In the genomic region with DNA sequence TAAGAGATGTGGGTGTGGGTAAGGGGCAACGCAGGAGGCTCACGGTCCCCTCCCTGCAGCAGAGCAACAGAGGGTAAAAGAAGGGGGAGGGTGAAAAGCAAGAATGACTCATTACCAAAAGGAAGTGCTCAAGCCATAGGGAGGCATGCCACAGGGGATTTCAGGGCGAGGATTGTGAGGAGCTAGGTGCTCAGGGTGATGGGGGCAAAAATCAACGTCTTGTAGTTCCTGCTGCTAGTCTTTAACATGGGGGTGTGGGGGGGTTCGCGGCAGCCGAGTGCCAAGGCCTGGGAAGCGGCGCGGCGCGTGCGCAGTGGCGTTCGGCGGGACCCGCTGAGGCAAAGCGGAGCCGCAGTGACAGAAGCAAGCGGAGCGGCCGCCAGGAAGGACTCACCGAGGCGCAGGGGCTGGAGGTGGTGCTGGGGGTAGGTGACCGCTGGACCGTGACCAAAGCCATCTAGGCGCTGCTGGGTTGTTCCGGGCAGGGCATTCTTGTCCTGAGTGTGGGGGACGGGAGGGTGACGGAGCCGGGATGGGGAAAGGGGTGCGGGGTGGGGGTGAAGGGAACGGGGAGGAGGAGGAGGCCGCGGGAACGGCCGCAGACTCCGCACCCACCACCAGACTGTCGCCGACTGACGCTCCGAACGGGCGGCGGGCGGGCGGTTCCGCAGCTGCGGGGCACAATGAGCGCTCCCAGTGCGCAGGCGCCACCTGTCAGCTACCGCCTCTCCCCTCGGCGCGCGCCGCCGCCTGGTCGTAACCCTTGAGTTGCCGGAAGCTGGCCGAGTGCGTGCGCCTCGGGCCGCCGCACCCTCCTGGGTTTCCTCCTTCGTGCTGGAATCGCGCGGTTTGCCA, we compare ENCODE assay signal across 1 cellular context.
TF ChIP-seq lines count a peak whose summit lies in the region.

A gene with protein sequence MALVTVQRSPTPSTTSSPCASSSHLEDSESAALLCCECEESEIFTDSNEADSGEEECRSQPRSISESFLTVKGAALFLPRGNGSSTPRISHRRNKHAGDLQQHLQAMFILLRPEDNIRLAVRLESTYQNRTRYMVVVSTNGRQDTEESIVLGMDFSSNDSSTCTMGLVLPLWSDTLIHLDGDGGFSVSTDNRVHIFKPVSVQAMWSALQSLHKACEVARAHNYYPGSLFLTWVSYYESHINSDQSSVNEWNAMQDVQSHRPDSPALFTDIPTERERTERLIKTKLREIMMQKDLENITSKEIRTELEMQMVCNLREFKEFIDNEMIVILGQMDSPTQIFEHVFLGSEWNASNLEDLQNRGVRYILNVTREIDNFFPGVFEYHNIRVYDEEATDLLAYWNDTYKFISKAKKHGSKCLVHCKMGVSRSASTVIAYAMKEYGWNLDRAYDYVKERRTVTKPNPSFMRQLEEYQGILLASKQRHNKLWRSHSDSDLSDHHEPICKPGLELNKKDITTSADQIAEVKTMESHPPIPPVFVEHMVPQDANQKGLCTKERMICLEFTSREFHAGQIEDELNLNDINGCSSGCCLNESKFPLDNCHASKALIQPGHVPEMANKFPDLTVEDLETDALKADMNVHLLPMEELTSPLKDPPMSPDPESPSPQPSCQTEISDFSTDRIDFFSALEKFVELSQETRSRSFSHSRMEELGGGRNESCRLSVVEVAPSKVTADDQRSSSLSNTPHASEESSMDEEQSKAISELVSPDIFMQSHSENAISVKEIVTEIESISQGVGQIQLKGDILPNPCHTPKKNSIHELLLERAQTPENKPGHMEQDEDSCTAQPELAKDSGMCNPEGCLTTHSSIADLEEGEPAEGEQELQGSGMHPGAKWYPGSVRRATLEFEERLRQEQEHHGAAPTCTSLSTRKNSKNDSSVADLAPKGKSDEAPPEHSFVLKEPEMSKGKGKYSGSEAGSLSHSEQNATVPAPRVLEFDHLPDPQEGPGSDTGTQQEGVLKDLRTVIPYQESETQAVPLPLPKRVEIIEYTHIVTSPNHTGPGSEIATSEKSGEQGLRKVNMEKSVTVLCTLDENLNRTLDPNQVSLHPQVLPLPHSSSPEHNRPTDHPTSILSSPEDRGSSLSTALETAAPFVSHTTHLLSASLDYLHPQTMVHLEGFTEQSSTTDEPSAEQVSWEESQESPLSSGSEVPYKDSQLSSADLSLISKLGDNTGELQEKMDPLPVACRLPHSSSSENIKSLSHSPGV (N-terminal part only) (minus strand): TSS at position 685 of the 855 bp plus-strand sequence. CDS start 228 bp downstream, at position 457.

TF ChIP-seq in K562, 482 proteins besides CTCF, POLR2A, EP300 and RAD21 (continued from another document and continues in another):
- TF ChIP-seq, protein P1, sequence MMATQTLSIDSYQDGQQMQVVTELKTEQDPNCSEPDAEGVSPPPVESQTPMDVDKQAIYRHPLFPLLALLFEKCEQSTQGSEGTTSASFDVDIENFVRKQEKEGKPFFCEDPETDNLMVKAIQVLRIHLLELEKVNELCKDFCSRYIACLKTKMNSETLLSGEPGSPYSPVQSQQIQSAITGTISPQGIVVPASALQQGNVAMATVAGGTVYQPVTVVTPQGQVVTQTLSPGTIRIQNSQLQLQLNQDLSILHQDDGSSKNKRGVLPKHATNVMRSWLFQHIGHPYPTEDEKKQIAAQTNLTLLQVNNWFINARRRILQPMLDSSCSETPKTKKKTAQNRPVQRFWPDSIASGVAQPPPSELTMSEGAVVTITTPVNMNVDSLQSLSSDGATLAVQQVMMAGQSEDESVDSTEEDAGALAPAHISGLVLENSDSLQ (IDR thresholded peaks at IDR 0.05), result peak; percentile 69
- TF ChIP-seq HNRNPH1 (optimal IDR thresholded peaks at IDR 0.05; ENCODE audit: low read depth, low read length) (no peak), RBM15 (IDR thresholded peaks at IDR 0.05; ENCODE audit: insufficient read depth, low read length) (no peak), STAT5A (IDR thresholded peaks at IDR 0.05; ENCODE audit: borderline replicate concordance, low read length) (no peak), GATAD2B (IDR thresholded peaks at IDR 0.05; ENCODE audit: borderline replicate concordance) (no peak), POU5F1 (IDR thresholded peaks at IDR 0.05; ENCODE audit: borderline replicate concordance, low read depth, low read length, partially characterized antibody) (no peak), ZNF780A (CRISPR knock-in tag; IDR thresholded peaks at IDR 0.05) (no peak), ZNF134 (CRISPR knock-in tag; conservative IDR thresholded peaks at IDR 0.05) (no peak), PCBP1 (IDR thresholded peaks at IDR 0.05; ENCODE audit: low read depth, low read length, poor library complexity, severe bottlenecking) (peak; percentile 99), ZNF174 (CRISPR knock-in tag; IDR thresholded peaks at IDR 0.05) (no peak), NFATC3 (IDR thresholded peaks at IDR 0.05) (no peak), KHSRP (IDR thresholded peaks at IDR 0.05) (no peak), ZBED1 (IDR thresholded peaks at IDR 0.05) (no peak)
- TF ChIP-seq, protein P2, sequence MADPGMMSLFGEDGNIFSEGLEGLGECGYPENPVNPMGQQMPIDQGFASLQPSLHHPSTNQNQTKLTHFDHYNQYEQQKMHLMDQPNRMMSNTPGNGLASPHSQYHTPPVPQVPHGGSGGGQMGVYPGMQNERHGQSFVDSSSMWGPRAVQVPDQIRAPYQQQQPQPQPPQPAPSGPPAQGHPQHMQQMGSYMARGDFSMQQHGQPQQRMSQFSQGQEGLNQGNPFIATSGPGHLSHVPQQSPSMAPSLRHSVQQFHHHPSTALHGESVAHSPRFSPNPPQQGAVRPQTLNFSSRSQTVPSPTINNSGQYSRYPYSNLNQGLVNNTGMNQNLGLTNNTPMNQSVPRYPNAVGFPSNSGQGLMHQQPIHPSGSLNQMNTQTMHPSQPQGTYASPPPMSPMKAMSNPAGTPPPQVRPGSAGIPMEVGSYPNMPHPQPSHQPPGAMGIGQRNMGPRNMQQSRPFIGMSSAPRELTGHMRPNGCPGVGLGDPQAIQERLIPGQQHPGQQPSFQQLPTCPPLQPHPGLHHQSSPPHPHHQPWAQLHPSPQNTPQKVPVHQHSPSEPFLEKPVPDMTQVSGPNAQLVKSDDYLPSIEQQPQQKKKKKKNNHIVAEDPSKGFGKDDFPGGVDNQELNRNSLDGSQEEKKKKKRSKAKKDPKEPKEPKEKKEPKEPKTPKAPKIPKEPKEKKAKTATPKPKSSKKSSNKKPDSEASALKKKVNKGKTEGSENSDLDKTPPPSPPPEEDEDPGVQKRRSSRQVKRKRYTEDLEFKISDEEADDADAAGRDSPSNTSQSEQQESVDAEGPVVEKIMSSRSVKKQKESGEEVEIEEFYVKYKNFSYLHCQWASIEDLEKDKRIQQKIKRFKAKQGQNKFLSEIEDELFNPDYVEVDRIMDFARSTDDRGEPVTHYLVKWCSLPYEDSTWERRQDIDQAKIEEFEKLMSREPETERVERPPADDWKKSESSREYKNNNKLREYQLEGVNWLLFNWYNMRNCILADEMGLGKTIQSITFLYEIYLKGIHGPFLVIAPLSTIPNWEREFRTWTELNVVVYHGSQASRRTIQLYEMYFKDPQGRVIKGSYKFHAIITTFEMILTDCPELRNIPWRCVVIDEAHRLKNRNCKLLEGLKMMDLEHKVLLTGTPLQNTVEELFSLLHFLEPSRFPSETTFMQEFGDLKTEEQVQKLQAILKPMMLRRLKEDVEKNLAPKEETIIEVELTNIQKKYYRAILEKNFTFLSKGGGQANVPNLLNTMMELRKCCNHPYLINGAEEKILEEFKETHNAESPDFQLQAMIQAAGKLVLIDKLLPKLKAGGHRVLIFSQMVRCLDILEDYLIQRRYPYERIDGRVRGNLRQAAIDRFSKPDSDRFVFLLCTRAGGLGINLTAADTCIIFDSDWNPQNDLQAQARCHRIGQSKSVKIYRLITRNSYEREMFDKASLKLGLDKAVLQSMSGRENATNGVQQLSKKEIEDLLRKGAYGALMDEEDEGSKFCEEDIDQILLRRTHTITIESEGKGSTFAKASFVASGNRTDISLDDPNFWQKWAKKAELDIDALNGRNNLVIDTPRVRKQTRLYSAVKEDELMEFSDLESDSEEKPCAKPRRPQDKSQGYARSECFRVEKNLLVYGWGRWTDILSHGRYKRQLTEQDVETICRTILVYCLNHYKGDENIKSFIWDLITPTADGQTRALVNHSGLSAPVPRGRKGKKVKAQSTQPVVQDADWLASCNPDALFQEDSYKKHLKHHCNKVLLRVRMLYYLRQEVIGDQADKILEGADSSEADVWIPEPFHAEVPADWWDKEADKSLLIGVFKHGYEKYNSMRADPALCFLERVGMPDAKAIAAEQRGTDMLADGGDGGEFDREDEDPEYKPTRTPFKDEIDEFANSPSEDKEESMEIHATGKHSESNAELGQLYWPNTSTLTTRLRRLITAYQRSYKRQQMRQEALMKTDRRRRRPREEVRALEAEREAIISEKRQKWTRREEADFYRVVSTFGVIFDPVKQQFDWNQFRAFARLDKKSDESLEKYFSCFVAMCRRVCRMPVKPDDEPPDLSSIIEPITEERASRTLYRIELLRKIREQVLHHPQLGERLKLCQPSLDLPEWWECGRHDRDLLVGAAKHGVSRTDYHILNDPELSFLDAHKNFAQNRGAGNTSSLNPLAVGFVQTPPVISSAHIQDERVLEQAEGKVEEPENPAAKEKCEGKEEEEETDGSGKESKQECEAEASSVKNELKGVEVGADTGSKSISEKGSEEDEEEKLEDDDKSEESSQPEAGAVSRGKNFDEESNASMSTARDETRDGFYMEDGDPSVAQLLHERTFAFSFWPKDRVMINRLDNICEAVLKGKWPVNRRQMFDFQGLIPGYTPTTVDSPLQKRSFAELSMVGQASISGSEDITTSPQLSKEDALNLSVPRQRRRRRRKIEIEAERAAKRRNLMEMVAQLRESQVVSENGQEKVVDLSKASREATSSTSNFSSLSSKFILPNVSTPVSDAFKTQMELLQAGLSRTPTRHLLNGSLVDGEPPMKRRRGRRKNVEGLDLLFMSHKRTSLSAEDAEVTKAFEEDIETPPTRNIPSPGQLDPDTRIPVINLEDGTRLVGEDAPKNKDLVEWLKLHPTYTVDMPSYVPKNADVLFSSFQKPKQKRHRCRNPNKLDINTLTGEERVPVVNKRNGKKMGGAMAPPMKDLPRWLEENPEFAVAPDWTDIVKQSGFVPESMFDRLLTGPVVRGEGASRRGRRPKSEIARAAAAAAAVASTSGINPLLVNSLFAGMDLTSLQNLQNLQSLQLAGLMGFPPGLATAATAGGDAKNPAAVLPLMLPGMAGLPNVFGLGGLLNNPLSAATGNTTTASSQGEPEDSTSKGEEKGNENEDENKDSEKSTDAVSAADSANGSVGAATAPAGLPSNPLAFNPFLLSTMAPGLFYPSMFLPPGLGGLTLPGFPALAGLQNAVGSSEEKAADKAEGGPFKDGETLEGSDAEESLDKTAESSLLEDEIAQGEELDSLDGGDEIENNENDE (IDR thresholded peaks at IDR 0.05; ENCODE audit: low read depth, low read length), result no peak
- TF ChIP-seq, protein P3, sequence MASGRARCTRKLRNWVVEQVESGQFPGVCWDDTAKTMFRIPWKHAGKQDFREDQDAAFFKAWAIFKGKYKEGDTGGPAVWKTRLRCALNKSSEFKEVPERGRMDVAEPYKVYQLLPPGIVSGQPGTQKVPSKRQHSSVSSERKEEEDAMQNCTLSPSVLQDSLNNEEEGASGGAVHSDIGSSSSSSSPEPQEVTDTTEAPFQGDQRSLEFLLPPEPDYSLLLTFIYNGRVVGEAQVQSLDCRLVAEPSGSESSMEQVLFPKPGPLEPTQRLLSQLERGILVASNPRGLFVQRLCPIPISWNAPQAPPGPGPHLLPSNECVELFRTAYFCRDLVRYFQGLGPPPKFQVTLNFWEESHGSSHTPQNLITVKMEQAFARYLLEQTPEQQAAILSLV (tag; IDR thresholded peaks at IDR 0.05), result no peak
- TF ChIP-seq, protein P4, sequence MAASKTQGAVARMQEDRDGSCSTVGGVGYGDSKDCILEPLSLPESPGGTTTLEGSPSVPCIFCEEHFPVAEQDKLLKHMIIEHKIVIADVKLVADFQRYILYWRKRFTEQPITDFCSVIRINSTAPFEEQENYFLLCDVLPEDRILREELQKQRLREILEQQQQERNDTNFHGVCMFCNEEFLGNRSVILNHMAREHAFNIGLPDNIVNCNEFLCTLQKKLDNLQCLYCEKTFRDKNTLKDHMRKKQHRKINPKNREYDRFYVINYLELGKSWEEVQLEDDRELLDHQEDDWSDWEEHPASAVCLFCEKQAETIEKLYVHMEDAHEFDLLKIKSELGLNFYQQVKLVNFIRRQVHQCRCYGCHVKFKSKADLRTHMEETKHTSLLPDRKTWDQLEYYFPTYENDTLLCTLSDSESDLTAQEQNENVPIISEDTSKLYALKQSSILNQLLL (CRISPR knock-in tag; IDR thresholded peaks at IDR 0.05; ENCODE audit: borderline replicate concordance), result no peak
- TF ChIP-seq, protein P5, sequence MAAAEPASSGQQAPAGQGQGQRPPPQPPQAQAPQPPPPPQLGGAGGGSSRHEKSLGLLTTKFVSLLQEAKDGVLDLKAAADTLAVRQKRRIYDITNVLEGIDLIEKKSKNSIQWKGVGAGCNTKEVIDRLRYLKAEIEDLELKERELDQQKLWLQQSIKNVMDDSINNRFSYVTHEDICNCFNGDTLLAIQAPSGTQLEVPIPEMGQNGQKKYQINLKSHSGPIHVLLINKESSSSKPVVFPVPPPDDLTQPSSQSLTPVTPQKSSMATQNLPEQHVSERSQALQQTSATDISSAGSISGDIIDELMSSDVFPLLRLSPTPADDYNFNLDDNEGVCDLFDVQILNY (CRISPR knock-in tag; IDR thresholded peaks at IDR 0.05), result no peak
- TF ChIP-seq, protein P6, sequence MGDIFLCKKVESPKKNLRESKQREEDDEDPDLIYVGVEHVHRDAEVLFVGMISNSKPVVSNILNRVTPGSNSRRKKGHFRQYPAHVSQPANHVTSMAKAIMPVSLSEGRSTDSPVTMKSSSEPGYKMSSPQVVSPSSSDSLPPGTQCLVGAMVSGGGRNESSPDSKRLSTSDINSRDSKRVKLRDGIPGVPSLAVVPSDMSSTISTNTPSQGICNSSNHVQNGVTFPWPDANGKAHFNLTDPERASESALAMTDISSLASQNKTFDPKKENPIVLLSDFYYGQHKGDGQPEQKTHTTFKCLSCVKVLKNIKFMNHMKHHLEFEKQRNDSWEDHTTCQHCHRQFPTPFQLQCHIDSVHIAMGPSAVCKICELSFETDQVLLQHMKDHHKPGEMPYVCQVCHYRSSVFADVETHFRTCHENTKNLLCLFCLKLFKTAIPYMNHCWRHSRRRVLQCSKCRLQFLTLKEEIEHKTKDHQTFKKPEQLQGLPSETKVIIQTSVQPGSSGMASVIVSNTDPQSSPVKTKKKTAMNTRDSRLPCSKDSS (IDR thresholded peaks at IDR 0.05; ENCODE audit: low read depth, partially characterized antibody), result no peak
- TF ChIP-seq, protein P7, sequence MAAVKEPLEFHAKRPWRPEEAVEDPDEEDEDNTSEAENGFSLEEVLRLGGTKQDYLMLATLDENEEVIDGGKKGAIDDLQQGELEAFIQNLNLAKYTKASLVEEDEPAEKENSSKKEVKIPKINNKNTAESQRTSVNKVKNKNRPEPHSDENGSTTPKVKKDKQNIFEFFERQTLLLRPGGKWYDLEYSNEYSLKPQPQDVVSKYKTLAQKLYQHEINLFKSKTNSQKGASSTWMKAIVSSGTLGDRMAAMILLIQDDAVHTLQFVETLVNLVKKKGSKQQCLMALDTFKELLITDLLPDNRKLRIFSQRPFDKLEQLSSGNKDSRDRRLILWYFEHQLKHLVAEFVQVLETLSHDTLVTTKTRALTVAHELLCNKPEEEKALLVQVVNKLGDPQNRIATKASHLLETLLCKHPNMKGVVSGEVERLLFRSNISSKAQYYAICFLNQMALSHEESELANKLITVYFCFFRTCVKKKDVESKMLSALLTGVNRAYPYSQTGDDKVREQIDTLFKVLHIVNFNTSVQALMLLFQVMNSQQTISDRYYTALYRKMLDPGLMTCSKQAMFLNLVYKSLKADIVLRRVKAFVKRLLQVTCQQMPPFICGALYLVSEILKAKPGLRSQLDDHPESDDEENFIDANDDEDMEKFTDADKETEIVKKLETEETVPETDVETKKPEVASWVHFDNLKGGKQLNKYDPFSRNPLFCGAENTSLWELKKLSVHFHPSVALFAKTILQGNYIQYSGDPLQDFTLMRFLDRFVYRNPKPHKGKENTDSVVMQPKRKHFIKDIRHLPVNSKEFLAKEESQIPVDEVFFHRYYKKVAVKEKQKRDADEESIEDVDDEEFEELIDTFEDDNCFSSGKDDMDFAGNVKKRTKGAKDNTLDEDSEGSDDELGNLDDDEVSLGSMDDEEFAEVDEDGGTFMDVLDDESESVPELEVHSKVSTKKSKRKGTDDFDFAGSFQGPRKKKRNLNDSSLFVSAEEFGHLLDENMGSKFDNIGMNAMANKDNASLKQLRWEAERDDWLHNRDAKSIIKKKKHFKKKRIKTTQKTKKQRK (IDR thresholded peaks at IDR 0.05; ENCODE audit: borderline replicate concordance, low read depth, low read length), result no peak
